In genomic region chr22:30435674-30436126, GRCh38 we compare ENCODE assay signal across 9 cellular contexts. TPM values are rescaled to one million over a fixed set of nuclear protein-coding genes. Genes with fewer than 3 reads are reported as not detected.
A peak's percentile ranks its signal among the peaks of the same experiment; 100 is the strongest.
DNase-seq lines count a peak whose midpoint lies in the region; ATAC-seq and TF ChIP-seq lines count a peak whose summit lies in the region.
"Had no signal": no experiment of that assay in that cellular context is flagged by ENCODE, and none has a peak within 500 bp of the region (broad histone marks: within the 10 kb centered on the region; RNA-seq: fewer than 3 reads in every experiment).

No MANE protein-coding gene starts in this region.

- POLR2A ChIA-PET in HEK293 (lab: Yijun Ruan, JAX), result interaction anchor here (2.8 kb wide), 1 partner anchor 12 kb away, joined by 11 read pairs; no protein-coding TSS in a partner anchor

- H3K4me1 ChIP-seq in HEK293 (ENCODE audit: control insufficient read depth, insufficient read depth, low read length) (no peaks in the 10 kb centered on the region), esophagus (ENCODE audit: control insufficient read depth in 2 of 2, insufficient read depth in 2 of 2, low read length in 1 of 2) (peaks cover 0 to 8% of the 10 kb centered on the region in 2 donors)

- peak; percentile 34 to 75 for DNase-seq in activated CD4-positive, alpha-beta T cell treated with anti-CD3 and anti-CD28 coated beads, Interleukin-2, amount 50 U/mL, for 24 hours (ENCODE audit: low read depth in 1 of 2, low spot score in 1 of 2)
- peak; percentile 58 for DNase-seq in stimulated activated CD8-positive, alpha-beta memory T cell treated with anti-CD3 and anti-CD28 coated beads, Interleukin-12 subunit alpha, Interleukin-12 subunit beta, amount 100 ng/mL, for 4 hours (ENCODE audit: low read depth)
- DNase-seq in iPS-NIHi11 (ENCODE audit: low spot score), result no peak
- no peak for DNase-seq in inferior parietal cortex (ENCODE audit: extremely low spot score)
- no peak for DNase-seq in HuH-7 (ENCODE audit: low spot score)

- CTCF ChIA-PET in HEK293 (lab: Yijun Ruan, JAX), result interaction anchor here (1.1 to 1.5 kb wide), 2 partner anchors 9 to 10 kb away, joined by 6 to 10 read pairs; no protein-coding TSS in a partner anchor

- H3K36me3 ChIP-seq in HEK293 (ENCODE audit: control insufficient read depth in 2 of 2, insufficient read depth in 1 of 2, low read length in 2 of 2), result no peaks in the 10 kb centered on the region
- H3K36me3 ChIP-seq in esophagus (ENCODE audit: control insufficient read depth in 2 of 2, insufficient read depth in 2 of 2, low read length in 1 of 2), result no peaks in the 10 kb centered on the region

- TF ChIP-seq CTCF in HEK293 (tag by site-specific recombination; IDR thresholded peaks at IDR 0.05), result no peak

- WGBS in esophagus, 2 donors, result 81% methylated on average over 6 of the region's 6 CpGs

- H3K4me3 ChIP-seq in HEK293 (ENCODE audit: low read depth, low read length) (no peak overlapping the region), esophagus (ENCODE audit: low read depth in 1 of 2, low read length in 2 of 2) (no peak overlapping the region)
- H3K4me3 ChIP-seq: lung had no signal

- no peaks in the 10 kb centered on the region for H3K9me3 ChIP-seq in HEK293 (ENCODE audit: control insufficient read depth, insufficient read depth, low read depth, low read length)
- H3K9me3 ChIP-seq in esophagus (ENCODE audit: control insufficient read depth in 2 of 2, insufficient read depth in 1 of 2, low read depth in 1 of 2, low read length in 1 of 2), result peaks cover 0 to 2% of the 10 kb centered on the region in 2 donors

- no peaks in the 10 kb centered on the region for H3K27me3 ChIP-seq in esophagus (ENCODE audit: control insufficient read depth in 1 of 2, insufficient read depth in 2 of 2, low read length in 2 of 2)

- no peak overlapping the region for H3K27ac ChIP-seq in HEK293 (ENCODE audit: extremely low read depth, low read depth, low read length)
- H3K27ac ChIP-seq in esophagus (ENCODE audit: low read depth in 2 of 2, low read length in 1 of 2), result peak overlapping the region; percentile 47 to 80

- no peak for ATAC-seq in GM19328 (IDR thresholded peaks at IDR 0.05; ENCODE audit: unreplicated experiment)

TF ChIP-seq in HEK293, 187 proteins besides CTCF, POLR2A, EP300 and RAD21 (continues in another document):
- TF ChIP-seq ZNF292 (tag by site-specific recombination; IDR thresholded peaks at IDR 0.05; ENCODE audit: borderline replicate concordance, low read depth) (no peak), ZNF488 (tag by site-specific recombination; IDR thresholded peaks at IDR 0.05) (no peak), ELK4 (IDR thresholded peaks at IDR 0.05; ENCODE audit: borderline replicate concordance, low read depth, low read length) (no peak), ZNF629 (tag by site-specific recombination; IDR thresholded peaks at IDR 0.05) (peak; percentile 98), REPIN1 (tag by site-specific recombination; IDR thresholded peaks at IDR 0.05; ENCODE audit: low read depth) (no peak), ZNF510 (tag by site-specific recombination; IDR thresholded peaks at IDR 0.05; ENCODE audit: insufficient replicate concordance) (no peak), ZNF830 (tag by site-specific recombination; IDR thresholded peaks at IDR 0.05; ENCODE audit: low read depth) (no peak), ZNF394 (tag by site-specific recombination; IDR thresholded peaks at IDR 0.05; ENCODE audit: borderline replicate concordance) (no peak), KLF1 (tag by site-specific recombination; IDR thresholded peaks at IDR 0.05) (no peak), ZNF530 (tag by site-specific recombination; IDR thresholded peaks at IDR 0.05; ENCODE audit: low read depth) (no peak), SETDB1 (IDR thresholded peaks at IDR 0.05; ENCODE audit: insufficient read length, low read length) (peak; percentile 61), BCL11B (tag by site-specific recombination; IDR thresholded peaks at IDR 0.05; ENCODE audit: low read depth) (no peak), PRDM4 (tag by site-specific recombination; IDR thresholded peaks at IDR 0.05) (no peak), ZNF354C (tag by site-specific recombination; IDR thresholded peaks at IDR 0.05; ENCODE audit: borderline replicate concordance, low read depth) (no peak), ZNF501 (tag by site-specific recombination; IDR thresholded peaks at IDR 0.05) (no peak), ZNF701 (tag by site-specific recombination; IDR thresholded peaks at IDR 0.05) (no peak), TSHZ1 (tag by site-specific recombination; IDR thresholded peaks at IDR 0.05; ENCODE audit: borderline replicate concordance) (no peak), ZXDB (tag by site-specific recombination; IDR thresholded peaks at IDR 0.05) (peak; percentile 66), ZNF48 (tag by site-specific recombination; IDR thresholded peaks at IDR 0.05) (no peak), ZBTB44 (tag by site-specific recombination; IDR thresholded peaks at IDR 0.05) (no peak)

RNA-seq across cellular contexts. Expression of gene MTFP1, which starts 10.1 kb away (rescaled TPM):
- polyA plus RNA-seq in esophagus, result 10 to 100 TPM; 19.7 to 23.5 TPM

RNA-seq across cellular contexts. Expression of gene SEC14L3, which starts 36.1 kb away (rescaled TPM):
- not detected for polyA plus RNA-seq in esophagus

RNA-seq across cellular contexts. Expression of gene SEC14L2, which starts 38.9 kb away (rescaled TPM):
- polyA plus RNA-seq in esophagus, result 10 to 100 TPM; 27.2 to 29.1 TPM

RNA-seq across cellular contexts. Expression of gene RNF215, which starts 48.5 kb away (rescaled TPM):
- 1 to 10 TPM; 5.2 to 7.3 TPM for polyA plus RNA-seq in esophagus

Comparison
In these comparisons a context has a peak if more than half of its experiments do, and no peak if none do; other contexts are left out.
1. DNase-seq: peak in activated CD4-positive, alpha-beta T cell treated with anti-CD3 and anti-CD28 coated beads, Interleukin-2, amount 50 U/mL, for 24 hours (2 of 2) and stimulated activated CD8-positive, alpha-beta memory T cell treated with anti-CD3 and anti-CD28 coated beads, Interleukin-12 subunit alpha, Interleukin-12 subunit beta, amount 100 ng/mL, for 4 hours (single experiment); none in iPS-NIHi11 (single experiment), inferior parietal cortex (single experiment) and HuH-7 (single experiment).